27 cellular contexts compared by ENCODE assay signal in the genomic region with DNA sequence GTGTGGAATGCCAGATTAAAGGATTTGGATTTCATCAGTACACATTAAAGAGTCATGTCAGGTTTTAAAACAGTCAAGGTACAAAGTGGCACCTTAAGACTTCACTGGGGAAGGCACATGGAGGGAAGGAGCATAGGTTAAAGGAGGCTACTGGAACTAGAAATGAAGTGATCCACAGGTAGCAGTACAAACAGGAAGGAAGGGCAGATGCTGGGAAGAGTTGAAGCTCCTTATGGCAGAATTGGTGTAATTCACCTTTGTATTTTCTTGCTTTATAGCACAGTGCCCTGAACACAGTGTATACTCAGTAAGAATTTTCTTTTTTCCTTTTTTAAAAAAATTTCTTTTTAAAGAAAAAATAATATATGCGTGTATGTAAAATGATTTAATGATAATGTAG.
DNase-seq lines count a peak whose midpoint lies in the region; ATAC-seq, FAIRE-seq and TF ChIP-seq lines count a peak whose summit lies in the region.
"Had no signal": no experiment of that assay in that cellular context is flagged by ENCODE, and none has a peak within 500 bp of the region (broad histone marks: within the 10 kb centered on the region; RNA-seq: fewer than 3 reads in every experiment).

No MANE protein-coding gene starts in this region.

- in situ Hi-C loops in HepG2 (cut with HindIII; ENCODE audit: extremely low pct_ligation_motif_present, low pct_unique_long_range_greater_than_20kb), result no loop called here

- H3K9me3 ChIP-seq in A549 (no peaks in the 10 kb centered on the region), hepatocyte (ENCODE audit: low read depth) (no peaks in the 10 kb centered on the region), HepG2 (ENCODE audit: low read length) (no peaks in the 10 kb centered on the region)
- H3K9me3 ChIP-seq: SJCRH30 had no signal

- TF ChIP-seq POLR2A in A549 (IDR thresholded peaks at IDR 0.05; ENCODE audit: low read length) (no peak), HepG2 (IDR thresholded peaks at IDR 0.05; ENCODE audit: insufficient read depth in 1 of 2, low read depth in 2 of 2, low read length in 2 of 2) (no peak)

- H3K27ac ChIP-seq in A549 (peak overlapping the region in 1 of 2 experiments; percentile 48; a peak in 2 of 6 replicates), hepatocyte (peak overlapping the region; percentile 18), HepG2 (ENCODE audit: extremely low read length, insufficient read depth, low read length) (no peak overlapping the region)
- H3K27ac ChIP-seq: HL-60, SJCRH30 had no signal

- TF ChIP-seq CTCF in A549 (IDR thresholded peaks at IDR 0.05) (no peak), hepatocyte (IDR thresholded peaks at IDR 0.05; ENCODE audit: poor library complexity) (no peak), nephron (IDR thresholded peaks at IDR 0.05; ENCODE audit: unreplicated experiment in 3 of 3) (no peak), HepG2 (CRISPR knock-in tag; IDR thresholded peaks at IDR 0.05) (no peak)

- no peak for FAIRE-seq in A549 (lab: Jason Lieb, UNC)
- FAIRE-seq in HTR-8/SVneo (lab: Jason Lieb, UNC), result peak; percentile 42
- FAIRE-seq in HepG2 (lab: Jason Lieb, UNC), result no peak
- FAIRE-seq: GM12892, GM19239, H1 had no signal

- H3K4me3 ChIP-seq in A549 (no peak overlapping the region), hepatocyte (no peak overlapping the region), HepG2 (replicated peaks in 1 of 3; ENCODE audit: insufficient read depth in 1 of 3, low read depth in 2 of 3, low read length in 3 of 3) (no peak overlapping the region)
- H3K4me3 ChIP-seq: SJCRH30 had no signal

- H3K4me3 Mint-ChIP-seq in nephron, result no peak overlapping the region
- H3K4me3 Mint-ChIP-seq: CD4-positive, CD25-positive, alpha-beta regulatory T cell had no signal

- H3K4me1 ChIP-seq in A549 (peaks cover 16% of the 10 kb centered on the region), hepatocyte (ENCODE audit: insufficient read depth) (peaks cover 6% of the 10 kb centered on the region), HepG2 (ENCODE audit: insufficient read depth, low read length) (no peaks in the 10 kb centered on the region)
- H3K4me1 ChIP-seq: SJCRH30 had no signal

- 93% methylated on average over 1 of the region's 1 CpG for WGBS in A549 (ENCODE audit: missing lambda C conversion rate)
- WGBS in hepatocyte (ENCODE audit: low lambda C conversion rate, missing lambda C conversion rate), result 100% methylated on average over 1 of the region's 1 CpG
- 94% methylated on average over 1 of the region's 1 CpG for WGBS in HepG2 (ENCODE audit: low lambda C conversion rate)

- peak overlapping the region in 2 of 3 experiments; percentile 19 to 85 for H3K27ac Mint-ChIP-seq in nephron

- no TSS peak for BruUV-seq in HepG2 (replicated peaks; lab: Mats Ljungman, UMichigan)

- ATAC-seq in A549 (no peak), HepG2 (no peak), HG03571 (IDR thresholded peaks at IDR 0.05; ENCODE audit: unreplicated experiment) (no peak)
- ATAC-seq: Right ventricle myocardium inferior had no signal

- DNase-seq in A549 (ENCODE audit: low read depth in 1 of 2, low spot score in 1 of 2), result no peak
- DNase-seq in HTR-8/SVneo (ENCODE audit: insufficient read length, low spot score), result no peak
- DNase-seq in hepatocyte (ENCODE audit: low spot score), result no peak
- DNase-seq in NCI-H128 (lab: John Stamatoyannopoulos, UW; ENCODE audit: unreplicated experiment), result no peak
- DNase-seq in HepG2 (ENCODE audit: low spot score), result no peak
- no peak for DNase-seq in activated effector memory CD4-positive, alpha-beta T cell treated with Interleukin-2 at 50 U/mL for 16 hours
- DNase-seq: 8988T; CD4-positive, CD25-positive, alpha-beta regulatory T cell; DMS53; GDM1; Karpas-422; NCI-H1092; NCI-H1436 treated with DMSO at 0.1 percent for 48 hours; NCI-H187 treated with DMSO at 0.1 percent for 48 hours; NCI-H2171 treated with DMSO at 0.1 percent for 48 hours; NCI-H345; NCI-H510A treated with DMSO at 0.1 percent for 48 hours; NCI-H82; NK-92 treated with Interleukin-12 subunit alpha and Interleukin-12 subunit beta, amount 100 ng/mL, for 24 hours; SJCRH30 had no signal

- TF ChIP-seq EP300 in A549 (IDR thresholded peaks at IDR 0.05) (no peak), HepG2 (IDR thresholded peaks at IDR 0.05; ENCODE audit: low read depth in 2 of 2, low read length in 2 of 2) (no peak), HepG2 (CRISPR knock-in tag; IDR thresholded peaks at IDR 0.05; ENCODE audit: borderline replicate concordance) (no peak)

- H3K36me3 ChIP-seq in hepatocyte (replicated peaks; ENCODE audit: insufficient read depth, low read depth) (no peaks in the 10 kb centered on the region), HepG2 (replicated peaks in 1 of 2; ENCODE audit: control insufficient read depth in 1 of 2, insufficient read depth in 2 of 2, low read length in 2 of 2) (peaks cover 0 to 3% of the 10 kb centered on the region in 2 experiments; a peak in 1 of 5 replicates)
- H3K36me3 ChIP-seq: SJCRH30 had no signal

- TF ChIP-seq RAD21 in A549 (conservative IDR thresholded peaks at IDR 0.05 in 1 of 2, IDR thresholded peaks at IDR 0.05 in 1 of 2) (no peak), HepG2 (CRISPR knock-in tag; IDR thresholded peaks at IDR 0.05) (no peak)

- CTCF ChIA-PET in A549 (lab: Yijun Ruan, JAX) (interaction anchor here (1.9 kb wide), 1 partner anchor 328 kb away, joined by 4 read pairs; no protein-coding TSS in a partner anchor), HepG2 (lab: Yijun Ruan, JAX; ENCODE audit: low intra/inter-chr PET ratio, low total read pairs) (no interaction called here)

- H3K27me3 Mint-ChIP-seq in nephron (ENCODE audit: low read depth), result no peaks in the 10 kb centered on the region
- H3K27me3 Mint-ChIP-seq: CD4-positive, CD25-positive, alpha-beta regulatory T cell had no signal

- H3K36me3 Mint-ChIP-seq in nephron (ENCODE audit: low read depth), result peaks cover 3% of the 10 kb centered on the region

- H2AFZ ChIP-seq in hepatocyte (no peak overlapping the region), HepG2 (ENCODE audit: low read length) (no peak overlapping the region)

- intact Hi-C loops in HepG2 (cut with micrococcal nuclease; ENCODE audit: unreplicated experiment), result no loop called here

- no peaks in the 10 kb centered on the region for H3K9me2 ChIP-seq in hepatocyte (replicated peaks; ENCODE audit: insufficient read depth)

- no peaks in the 10 kb centered on the region for H3K9me3 Mint-ChIP-seq in nephron

- H4K20me1 ChIP-seq in hepatocyte (ENCODE audit: insufficient read depth, poor library complexity, severe bottlenecking), result no peaks in the 10 kb centered on the region
- no peaks in the 10 kb centered on the region for H4K20me1 ChIP-seq in HepG2 (ENCODE audit: insufficient read depth, low read length)

- H3K79me2 ChIP-seq in hepatocyte, result no peaks in the 10 kb centered on the region
- no peaks in the 10 kb centered on the region for H3K79me2 ChIP-seq in HepG2 (ENCODE audit: insufficient read depth, low read length)

- POLR2A ChIA-PET in A549 (lab: Yijun Ruan, JAX), result no interaction called here
- POLR2A ChIA-PET in HepG2 (lab: Yijun Ruan, JAX), result no interaction called here

- peaks cover 17% of the 10 kb centered on the region for H3K4me1 Mint-ChIP-seq in nephron

- H3K9ac ChIP-seq in HepG2 (ENCODE audit: insufficient read depth, low read depth, low read length), result no peak overlapping the region

- H3K27me3 ChIP-seq in hepatocyte (no peaks in the 10 kb centered on the region), HepG2 (ENCODE audit: control insufficient read depth in 1 of 2, insufficient read depth in 2 of 2, low read length in 2 of 2) (no peaks in the 10 kb centered on the region)
- H3K27me3 ChIP-seq: SJCRH30 had no signal

- H3K4me2 ChIP-seq in A549, result peak overlapping the region; percentile 27; the same call in 2 of the 3 replicates
- no peak overlapping the region for H3K4me2 ChIP-seq in hepatocyte
- no peak overlapping the region for H3K4me2 ChIP-seq in HepG2 (ENCODE audit: low read depth, low read length)

TF ChIP-seq in A549, 52 proteins besides CTCF, POLR2A, EP300 and RAD21:
- TF ChIP-seq, protein P1, sequence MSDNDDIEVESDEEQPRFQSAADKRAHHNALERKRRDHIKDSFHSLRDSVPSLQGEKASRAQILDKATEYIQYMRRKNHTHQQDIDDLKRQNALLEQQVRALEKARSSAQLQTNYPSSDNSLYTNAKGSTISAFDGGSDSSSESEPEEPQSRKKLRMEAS (IDR thresholded peaks at IDR 0.05), result no peak

TF ChIP-seq in HepG2, 621 proteins besides CTCF, POLR2A, EP300 and RAD21:
- TF ChIP-seq GABPA (IDR thresholded peaks at IDR 0.05; ENCODE audit: low read depth, low read length) (no peak), GABPA (CRISPR knock-in tag; IDR thresholded peaks at IDR 0.05; ENCODE audit: low read depth) (no peak), ZNF383 (CRISPR knock-in tag; IDR thresholded peaks at IDR 0.05; ENCODE audit: borderline replicate concordance) (no peak), TSC22D2 (CRISPR knock-in tag; IDR thresholded peaks at IDR 0.05; ENCODE audit: borderline replicate concordance) (no peak), ZSCAN9 (CRISPR knock-in tag; IDR thresholded peaks at IDR 0.05; ENCODE audit: borderline replicate concordance) (no peak), KAT2B (IDR thresholded peaks at IDR 0.05; ENCODE audit: borderline replicate concordance, low read depth, low read length) (no peak), ZNF460 (CRISPR knock-in tag; IDR thresholded peaks at IDR 0.05; ENCODE audit: borderline replicate concordance) (no peak)
- TF ChIP-seq, protein P1 (IDR thresholded peaks at IDR 0.05), result no peak
- TF ChIP-seq, protein P2, sequence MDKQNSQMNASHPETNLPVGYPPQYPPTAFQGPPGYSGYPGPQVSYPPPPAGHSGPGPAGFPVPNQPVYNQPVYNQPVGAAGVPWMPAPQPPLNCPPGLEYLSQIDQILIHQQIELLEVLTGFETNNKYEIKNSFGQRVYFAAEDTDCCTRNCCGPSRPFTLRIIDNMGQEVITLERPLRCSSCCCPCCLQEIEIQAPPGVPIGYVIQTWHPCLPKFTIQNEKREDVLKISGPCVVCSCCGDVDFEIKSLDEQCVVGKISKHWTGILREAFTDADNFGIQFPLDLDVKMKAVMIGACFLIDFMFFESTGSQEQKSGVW (CRISPR knock-in tag; IDR thresholded peaks at IDR 0.05; ENCODE audit: borderline replicate concordance), result no peak
